Comparison of ENCODE assay signal across 9 cellular contexts in genomic region chr22:20783844-20784723, GRCh38. TPM values are rescaled to one million over a fixed set of nuclear protein-coding genes. Genes with fewer than 3 reads are reported as not detected.
DNase-seq lines count a peak whose midpoint lies in the region; ATAC-seq and TF ChIP-seq lines count a peak whose summit lies in the region.
"Had no signal": no experiment of that assay in that cellular context is flagged by ENCODE, and none has a peak within 500 bp of the region (broad histone marks: within the 10 kb centered on the region; RNA-seq: fewer than 3 reads in every experiment).

No MANE protein-coding gene starts in this region.

- no peak overlapping the region for H3K9ac ChIP-seq in GM23248

- TF ChIP-seq POLR2A in gastroesophageal sphincter (IDR thresholded peaks at IDR 0.05): no peak
- no peak for TF ChIP-seq POLR2A in prostate gland (IDR thresholded peaks at IDR 0.05)

- POLR2A ChIA-PET in CD8-positive, alpha-beta T cell (lab: Charles Lee): no interaction called here

- no peak overlapping the region for H2AFZ ChIP-seq in GM23248

- peaks cover 64% of the 10 kb centered on the region for H3K36me3 Mint-ChIP-seq in CD8-positive, alpha-beta T cell
- peaks cover 20% of the 10 kb centered on the region for H3K36me3 Mint-ChIP-seq in activated T-cell treated with anti-CD3 and anti-CD28 coated beads, Interleukin-2, amount 50 U/mL, for 4 hours (ENCODE audit: insufficient read depth)

- H3K9me3 ChIP-seq in CD8-positive, alpha-beta T cell (ENCODE audit: low read length): no peaks in the 10 kb centered on the region
- no peaks in the 10 kb centered on the region for H3K9me3 ChIP-seq in GM23248 (ENCODE audit: low read depth)
- H3K9me3 ChIP-seq in gastroesophageal sphincter: no peaks in the 10 kb centered on the region
- H3K9me3 ChIP-seq in prostate gland: no peaks in the 10 kb centered on the region

- no peak overlapping the region for H3K4me3 Mint-ChIP-seq in CD8-positive, alpha-beta T cell
- no peak overlapping the region for H3K4me3 Mint-ChIP-seq in activated T-cell treated with anti-CD3 and anti-CD28 coated beads, Interleukin-2, amount 50 U/mL, for 4 hours
- H3K4me3 Mint-ChIP-seq: T-helper 1 cell treated with Interleukin-12 subunit alpha and Interleukin-12 subunit beta and Interleukin-4 antibody, amounts not matched to agents 30 μg/mL and 1 μg/mL, for 36 hours had no signal

- TF ChIP-seq EP300 in gastroesophageal sphincter (IDR thresholded peaks at IDR 0.05): no peak

- H3K4me1 Mint-ChIP-seq in CD8-positive, alpha-beta T cell (ENCODE audit: low read depth): peaks cover 4% of the 10 kb centered on the region
- peaks cover 8% of the 10 kb centered on the region for H3K4me1 Mint-ChIP-seq in activated T-cell treated with anti-CD3 and anti-CD28 coated beads, Interleukin-2, amount 50 U/mL, for 4 hours (ENCODE audit: low read depth)

- no peak overlapping the region for H3K27ac Mint-ChIP-seq in CD8-positive, alpha-beta T cell
- H3K27ac Mint-ChIP-seq: T-helper 1 cell treated with Interleukin-12 subunit alpha and Interleukin-12 subunit beta and Interleukin-4 antibody, amounts not matched to agents 30 μg/mL and 1 μg/mL, for 36 hours had no signal

- peak; percentile 81 for TF ChIP-seq CTCF in CD8-positive, alpha-beta T cell (IDR thresholded peaks at IDR 0.05)
- peak in 3 of 4 experiments; percentile 25 to 59 (median 35) for TF ChIP-seq CTCF in gastroesophageal sphincter (IDR thresholded peaks at IDR 0.05)
- TF ChIP-seq CTCF in prostate gland (IDR thresholded peaks at IDR 0.05): peak in 3 of 4 experiments; percentile 46 to 56 (median 52)

- peak; percentile 80 for ATAC-seq in CD8-positive, alpha-beta T cell
- peak; percentile 49 to 66 for ATAC-seq in activated T-cell treated with anti-CD3 and anti-CD28 coated beads, Interleukin-2, amount 50 U/mL, for 4 hours
- ATAC-seq in gastroesophageal sphincter: no peak
- no peak for ATAC-seq in GM18867 (IDR thresholded peaks at IDR 0.05; ENCODE audit: unreplicated experiment)
- ATAC-seq in HG02973 (IDR thresholded peaks at IDR 0.05; ENCODE audit: unreplicated experiment): no peak

- H4K20me1 ChIP-seq in GM23248 (ENCODE audit: insufficient read depth): no peaks in the 10 kb centered on the region

- no peak overlapping the region for H3K4me3 ChIP-seq in CD8-positive, alpha-beta T cell (ENCODE audit: low read depth, low read length)
- H3K4me3 ChIP-seq in GM23248 (no peak overlapping the region), gastroesophageal sphincter (no peak overlapping the region), prostate gland (no peak overlapping the region)

- no peaks in the 10 kb centered on the region for H3K79me2 ChIP-seq in GM23248 (ENCODE audit: insufficient read depth)

- H3K4me2 ChIP-seq in GM23248 (ENCODE audit: unreplicated experiment): no peak overlapping the region

- 75 to 77% methylated on average over 14 of the region's 14 CpGs for WGBS in GM23248 (ENCODE audit: low coverage in 1 of 2, low lambda C conversion rate in 2 of 2, missing lambda C conversion rate in 2 of 2), 2 experiments
- 63 to 75% methylated on average over 7 to 12 of the region's 14 CpGs for WGBS in gastroesophageal sphincter (ENCODE audit: low coverage in 1 of 2), 2 donors
- 80% methylated on average over 14 of the region's 14 CpGs for WGBS in prostate gland

- CTCF ChIA-PET in CD8-positive, alpha-beta T cell (lab: Charles Lee): interaction anchor here (0.6 to 3.2 kb wide), 18 partner anchors 9 to 1052 kb away, joined by 3 to 19 read pairs (median 3); partner anchors contain the start of gene SERPIND1

- H3K4me1 ChIP-seq in CD8-positive, alpha-beta T cell (ENCODE audit: insufficient read depth, low read length): no peaks in the 10 kb centered on the region
- H3K4me1 ChIP-seq in GM23248 (ENCODE audit: insufficient read depth) (no peaks in the 10 kb centered on the region), gastroesophageal sphincter (no peaks in the 10 kb centered on the region), prostate gland (replicated peaks) (no peaks in the 10 kb centered on the region)

- in situ Hi-C loops in GM23248 (cut with MboI): no loop called here

- H3K36me3 ChIP-seq in CD8-positive, alpha-beta T cell (ENCODE audit: insufficient read depth, low read length): peaks cover 27% of the 10 kb centered on the region
- H3K36me3 ChIP-seq in GM23248 (ENCODE audit: low read depth): 0 out of 2 replicates have a peak, but pooled peaks cover 5% of the 10 kb centered on the region
- peaks cover 0 to 82% of the 10 kb centered on the region in 2 donors for H3K36me3 ChIP-seq in gastroesophageal sphincter
- peaks cover 0 to 4% of the 10 kb centered on the region in 2 donors for H3K36me3 ChIP-seq in prostate gland

- H3K27ac ChIP-seq in CD8-positive, alpha-beta T cell (ENCODE audit: low read depth, low read length): no peak overlapping the region
- H3K27ac ChIP-seq in GM23248 (peak overlapping the region; percentile 41), gastroesophageal sphincter (no peak overlapping the region), prostate gland (no peak overlapping the region)

- H3K27me3 Mint-ChIP-seq in CD8-positive, alpha-beta T cell (ENCODE audit: low read depth): no peaks in the 10 kb centered on the region
- no peaks in the 10 kb centered on the region for H3K27me3 Mint-ChIP-seq in activated T-cell treated with anti-CD3 and anti-CD28 coated beads, Interleukin-2, amount 50 U/mL, for 4 hours (ENCODE audit: low read depth)

- DNase-seq in CD8-positive, alpha-beta T cell: peak; percentile 8 to 51 (median 43)
- DNase-seq in GM23248 (peak; percentile 70), NOMO-1 treated with dmso at 0.1 percent for 144 hours (lab: John Stamatoyannopoulos, UW; ENCODE audit: unreplicated experiment) (peak; percentile 1), prostate gland (ENCODE audit: low spot score) (peak; percentile 55)
- peak; percentile 27 for DNase-seq in activated T-cell treated with anti-CD3 and anti-CD28 coated beads, Interleukin-2, amount 50 U/mL, for 4 hours

- no peaks in the 10 kb centered on the region for H3K9me3 Mint-ChIP-seq in CD8-positive, alpha-beta T cell
- H3K9me3 Mint-ChIP-seq in activated T-cell treated with anti-CD3 and anti-CD28 coated beads, Interleukin-2, amount 50 U/mL, for 4 hours: no peaks in the 10 kb centered on the region
- H3K9me3 Mint-ChIP-seq: T-helper 1 cell treated with Interleukin-12 subunit alpha and Interleukin-12 subunit beta and Interleukin-4 antibody, amounts not matched to agents 30 μg/mL and 1 μg/mL, for 36 hours had no signal

- no peaks in the 10 kb centered on the region for H3K27me3 ChIP-seq in CD8-positive, alpha-beta T cell (ENCODE audit: insufficient read depth, low read length)
- H3K27me3 ChIP-seq in GM23248 (replicated peaks; ENCODE audit: insufficient read depth): no peaks in the 10 kb centered on the region
- H3K27me3 ChIP-seq in gastroesophageal sphincter: no peaks in the 10 kb centered on the region
- no peaks in the 10 kb centered on the region for H3K27me3 ChIP-seq in prostate gland (replicated peaks; ENCODE audit: insufficient read depth)

- no peaks in the 10 kb centered on the region for H3K9me2 ChIP-seq in GM23248 (ENCODE audit: insufficient read depth)

- intact Hi-C loops in CD8-positive, alpha-beta T cell (cut with DNase I, micrococcal nuclease): loop anchor here in 1 of 2 experiments (10.0 kb wide), 1 partner anchor 131 kb away; the partner anchor contains the start of gene CRKL
- intact Hi-C loops in prostate gland (cut with DNase I): no loop called here

- 0 out of 2 replicates have a peak, but pooled peaks cover 9% of the 10 kb centered on the region for H3F3A ChIP-seq in GM23248 (ENCODE audit: insufficient read depth)

RNA-seq across cellular contexts. Expression of gene SERPIND1, which starts 10.2 kb away (rescaled TPM):
- total RNA-seq in CD8-positive, alpha-beta T cell: not detected
- total RNA-seq in GM23248 (2014; rRNA removed; shearing (Covaris generic)): not detected in 2 replicates
- 0.13 and 0.26 TPM in 2 replicates for polyA plus RNA-seq in GM23248 (2016; fragmentation: Nextera tagmentation; extraction: Ambion mirVana)
- total RNA-seq in activated T-cell treated with anti-CD3 and anti-CD28 coated beads, Interleukin-2, amount 50 U/mL, for 4 hours: under 1 TPM in 1 of 3 donors, not detected in 2; 0.15 TPM
- total RNA-seq in gastroesophageal sphincter (under 1 TPM in 1 of 4 donors, not detected in 3; 0.15 TPM), prostate gland (not detected)

Comparison
In these comparisons a context has a peak if more than half of its experiments do, and no peak if none do; other contexts are left out.
1. ATAC-seq: peak in CD8-positive, alpha-beta T cell (single experiment) and activated T-cell treated with anti-CD3 and anti-CD28 coated beads, Interleukin-2, amount 50 U/mL, for 4 hours (2 of 2); none in gastroesophageal sphincter (single experiment), GM18867 (single experiment) and HG02973 (single experiment).
2. DNase-seq: peak in every context shown above with its lines; median percentile 70 in GM23248; 55 in prostate gland; 43 in CD8-positive, alpha-beta T cell; 27 in activated T-cell treated with anti-CD3 and anti-CD28 coated beads, Interleukin-2, amount 50 U/mL, for 4 hours; 1 in NOMO-1 treated with dmso at 0.1 percent for 144 hours.
3. Peak in every context shown above with its lines, with median percentiles within 50 percentile points of each other: CTCF ChIP-seq.